Comparison of ENCODE assay signal across 1 cellular context in genomic region chr1:94096797-94097549, GRCh38.
TF ChIP-seq lines count a peak whose summit lies in the region.

No MANE protein-coding gene starts in this region.

TF ChIP-seq in WTC11, 78 proteins besides CTCF, POLR2A, EP300 and RAD21 (continued from another document):
- TF ChIP-seq IRF1 (CRISPR knock-in tag; IDR thresholded peaks at IDR 0.05) = no peak
TF ChIP-seq in WTC11: peak in this region for 0.
